Comparison of ENCODE assay signal across 15 cellular contexts in genomic region chr15:101024709-101025108, GRCh38.
DNase-seq lines count a peak whose midpoint lies in the region; ATAC-seq and TF ChIP-seq lines count a peak whose summit lies in the region.
"Had no signal": no experiment of that assay in that cellular context is flagged by ENCODE, and none has a peak within 500 bp of the region (broad histone marks: within the 10 kb centered on the region; RNA-seq: fewer than 3 reads in every experiment).

No MANE protein-coding gene starts in this region.

- TF ChIP-seq POLR2A in breast epithelium (IDR thresholded peaks at IDR 0.05) (no peak), lower leg skin (IDR thresholded peaks at IDR 0.05) (no peak)

- H3K4me3 ChIP-seq in breast epithelium (no peak overlapping the region), lower leg skin (ENCODE audit: low read depth, poor library complexity, severe bottlenecking) (no peak overlapping the region)
- H3K4me3 ChIP-seq: K562, right lobe of liver had no signal

- H3K4me1 Mint-ChIP-seq in CD14-positive monocyte = peaks cover 31% of the 10 kb centered on the region

- peaks cover 0 to 8% (median 6%) of the 10 kb centered on the region in 7 donors for H3K9me3 Mint-ChIP-seq in CD14-positive monocyte

- no peaks in the 10 kb centered on the region for H3K27me3 ChIP-seq in breast epithelium
- H3K27me3 ChIP-seq: right lobe of liver had no signal

- peak overlapping the region; percentile 53 to 76 for H3K4me3 Mint-ChIP-seq in CD14-positive monocyte

- H3K4me1 ChIP-seq in breast epithelium = no peaks in the 10 kb centered on the region
- H3K4me1 ChIP-seq: right lobe of liver had no signal

- peak overlapping the region; percentile 61 to 94 for H3K27ac ChIP-seq in breast epithelium
- H3K27ac ChIP-seq: right lobe of liver had no signal

- peak overlapping the region in 3 of 7 donors; percentile 37 to 80 (median 46) for H3K27ac Mint-ChIP-seq in CD14-positive monocyte

- H3K36me3 ChIP-seq in breast epithelium = no peaks in the 10 kb centered on the region
- H3K36me3 ChIP-seq: right lobe of liver had no signal

- DNase-seq in CD14-positive monocyte (ENCODE audit: low spot score) = no peak
- DNase-seq in breast epithelium (ENCODE audit: low spot score in 2 of 2) = no peak
- DNase-seq in lower leg skin (ENCODE audit: low spot score in 2 of 2) = peak; percentile 9 to 64
- DNase-seq in sciatic nerve (ENCODE audit: low spot score) = peak; percentile 59
- no peak for DNase-seq in NCI-H1694 treated with DMSO at 0.1 percent for 48 hours (lab: John Stamatoyannopoulos, UW)
- no peak for DNase-seq in stimulated activated CD4-positive, alpha-beta T cell treated with anti-CD3 and anti-CD28 coated beads, Interleukin-4, amount 100 ng/mL, for 24 hours
- DNase-seq: activated naive CD4-positive, alpha-beta T cell; DMS 273 treated with DMSO at 0.1 percent for 48 hours; HCEC 1CT; NCI-H1105 treated with DMSO at 0.1 percent for 48 hours; stimulated activated naive CD4-positive, alpha-beta T cell treated with Interleukin-2 at 50 U/mL for 16 hours had no signal

- no peaks in the 10 kb centered on the region for H3K9me3 ChIP-seq in breast epithelium
- H3K9me3 ChIP-seq: right lobe of liver had no signal

- intact Hi-C loops in CD14-positive monocyte (cut with micrococcal nuclease) (no loop called here), breast epithelium (cut with DNase I; ENCODE audit: low total_unique reads) (no loop called here), lower leg skin (cut with DNase I; ENCODE audit: low total_unique reads) (no loop called here), sciatic nerve (cut with DNase I) (no loop called here)

- 91 to 92% methylated on average over 15 of the region's 15 CpGs for WGBS in lower leg skin, 2 donors

- TF ChIP-seq CTCF in CD14-positive monocyte (IDR thresholded peaks at IDR 0.05) = no peak
- TF ChIP-seq CTCF in breast epithelium (IDR thresholded peaks at IDR 0.05) = no peak
- TF ChIP-seq CTCF in lower leg skin (IDR thresholded peaks at IDR 0.05) = no peak

- ATAC-seq in sciatic nerve = no peak
- no peak for ATAC-seq in GM21619 (IDR thresholded peaks at IDR 0.05; ENCODE audit: unreplicated experiment)
- no peak for ATAC-seq in HG03025 (IDR thresholded peaks at IDR 0.05; ENCODE audit: low FRiP score, unreplicated experiment)
- ATAC-seq: K562 had no signal

- peaks cover 51 to 82% (median 63%) of the 10 kb centered on the region in 3 donors for H3K27me3 Mint-ChIP-seq in CD14-positive monocyte (ENCODE audit: low read depth in 3 of 3)

- peaks cover 94 to 96% of the 10 kb centered on the region in 2 donors for H3K36me3 Mint-ChIP-seq in CD14-positive monocyte

Comparison
In these comparisons a context has a peak if more than half of its experiments do, and no peak if none do; other contexts are left out.
1. DNase-seq: peak in lower leg skin (2 of 2) and sciatic nerve (single experiment); none in CD14-positive monocyte (single experiment), breast epithelium (0 of 2), NCI-H1694 treated with DMSO at 0.1 percent for 48 hours (single experiment) and stimulated activated CD4-positive, alpha-beta T cell treated with anti-CD3 and anti-CD28 coated beads, Interleukin-4, amount 100 ng/mL, for 24 hours (single experiment).